8 cellular contexts compared by ENCODE assay signal in genomic region chr11:35304393-35304790, GRCh38.
DNase-seq lines count a peak whose midpoint lies in the region; ATAC-seq and TF ChIP-seq lines count a peak whose summit lies in the region.

No MANE protein-coding gene starts in this region.

- peak; percentile 4 for ATAC-seq in lung (ENCODE audit: insufficient read depth, low FRiP score)
- no peak for ATAC-seq in HG02642 (IDR thresholded peaks at IDR 0.05; ENCODE audit: poor library complexity, unreplicated experiment)
- no peak for ATAC-seq in GM21526 (IDR thresholded peaks at IDR 0.05; ENCODE audit: low FRiP score, unreplicated experiment)
- no peak for ATAC-seq in GM18870 (IDR thresholded peaks at IDR 0.05; ENCODE audit: unreplicated experiment)

- TF ChIP-seq CTCF in lung (IDR thresholded peaks at IDR 0.05; ENCODE audit: control extremely low read depth, extremely low read depth), result no peak

- DNase-seq in AML-193 (lab: John Stamatoyannopoulos, UW) (peak; percentile 45 to 54), HuH-7.5 (ENCODE audit: low spot score) (peak; percentile 16), brain pericyte (ENCODE audit: low read depth, low spot score) (peak; percentile 67), lung (ENCODE audit: low spot score) (no peak), NCI-H526 (lab: John Stamatoyannopoulos, UW) (no peak)

- H3K27ac ChIP-seq in lung (ENCODE audit: low read depth in 1 of 2, low read length in 1 of 2), result peak overlapping the region in 1 of 2 donors; percentile 91

- peaks cover 0 to 3% of the 10 kb centered on the region in 2 donors for H3K4me1 ChIP-seq in lung (ENCODE audit: control insufficient read depth in 2 of 2, insufficient read depth in 2 of 2, low read length in 2 of 2)

- no peak overlapping the region for H3K4me3 ChIP-seq in lung

- peaks cover 0 to 3% of the 10 kb centered on the region in 2 donors for H3K36me3 ChIP-seq in lung (ENCODE audit: control insufficient read depth in 2 of 2, insufficient read depth in 2 of 2, low read length in 2 of 2)

- H3K9me3 ChIP-seq in lung (ENCODE audit: control insufficient read depth in 2 of 2, insufficient read depth in 1 of 2, low read length in 1 of 2), result peaks cover 0 to 1% of the 10 kb centered on the region in 2 donors

- WGBS in lung, 2 donors, result 9 to 46% methylated on average over 2 of the region's 2 CpGs

- H3K27me3 ChIP-seq in lung (ENCODE audit: control insufficient read depth, insufficient read depth), result no peaks in the 10 kb centered on the region

Comparison
In these comparisons a context has a peak if more than half of its experiments do, and no peak if none do; other contexts are left out.
1. DNase-seq: peak in AML-193 (2 of 2), HuH-7.5 (single experiment) and brain pericyte (single experiment); none in lung (single experiment) and NCI-H526 (0 of 2).